In genomic region chr3:141553055-141553454, GRCh38 we compare ENCODE assay signal across 11 cellular contexts.
DNase-seq lines count a peak whose midpoint lies in the region; ATAC-seq and TF ChIP-seq lines count a peak whose summit lies in the region.
"Had no signal": no experiment of that assay in that cellular context is flagged by ENCODE, and none has a peak within 500 bp of the region (broad histone marks: within the 10 kb centered on the region; RNA-seq: fewer than 3 reads in every experiment).

No MANE protein-coding gene starts in this region.

- peaks cover 1 to 3% of the 10 kb centered on the region in 2 donors for H3K9me3 Mint-ChIP-seq in activated T-cell treated with anti-CD3 and anti-CD28 coated beads, Interleukin-2, amount 50 U/mL, for 72 hours
- peaks cover under 1 to 3% (median 1%) of the 10 kb centered on the region in 3 donors for H3K9me3 Mint-ChIP-seq in T-cell
- peaks cover 4 to 7% of the 10 kb centered on the region in 2 donors for H3K9me3 Mint-ChIP-seq in stimulated activated naive B cell treated with anti-CD40 and anti-IgM and Interleukin-4, amounts not matched to agents 10 μg/mL and 1 μg/mL and 100 μg/mL, for 72 hours

- H3K27me3 Mint-ChIP-seq in activated T-cell treated with anti-CD3 and anti-CD28 coated beads, Interleukin-2, amount 50 U/mL, for 72 hours (ENCODE audit: low read depth), result no peaks in the 10 kb centered on the region
- no peaks in the 10 kb centered on the region for H3K27me3 Mint-ChIP-seq in T-cell
- H3K27me3 Mint-ChIP-seq in stimulated activated naive B cell treated with anti-CD40 and anti-IgM and Interleukin-4, amounts not matched to agents 10 μg/mL and 1 μg/mL and 100 μg/mL, for 72 hours, result no peaks in the 10 kb centered on the region
- H3K27me3 Mint-ChIP-seq: IgD-negative memory B cell had no signal

- peaks cover 15 to 28% of the 10 kb centered on the region in 2 donors for H3K36me3 Mint-ChIP-seq in activated T-cell treated with anti-CD3 and anti-CD28 coated beads, Interleukin-2, amount 50 U/mL, for 72 hours (ENCODE audit: insufficient read depth in 2 of 2)
- peaks cover 43% of the 10 kb centered on the region for H3K36me3 Mint-ChIP-seq in T-cell
- peaks cover 25 to 34% of the 10 kb centered on the region in 2 donors for H3K36me3 Mint-ChIP-seq in stimulated activated naive B cell treated with anti-CD40 and anti-IgM and Interleukin-4, amounts not matched to agents 10 μg/mL and 1 μg/mL and 100 μg/mL, for 72 hours

- no peak for TF ChIP-seq CTCF in ovary (IDR thresholded peaks at IDR 0.05)

- intact Hi-C loops in ovary (cut with DNase I), result no loop called here

- H3K36me3 ChIP-seq in ovary, result no peaks in the 10 kb centered on the region
- H3K36me3 ChIP-seq in MG63, result peaks cover 15% of the 10 kb centered on the region

- H3K4me1 ChIP-seq in ovary (ENCODE audit: insufficient read depth), result no peaks in the 10 kb centered on the region

- CTCF ChIA-PET in T-cell (lab: Charles Lee), result interaction anchor here in 1 of 2 donors (0.6 to 3.6 kb wide), 16 partner anchors 8 to 247 kb away, joined by 3 to 21 read pairs (median 4); no protein-coding TSS in a partner anchor

- peaks cover 59% of the 10 kb centered on the region for H3K4me1 Mint-ChIP-seq in activated T-cell treated with anti-CD3 and anti-CD28 coated beads, Interleukin-2, amount 50 U/mL, for 72 hours (ENCODE audit: low read depth)
- peaks cover 50 to 66% (median 65%) of the 10 kb centered on the region in 3 donors for H3K4me1 Mint-ChIP-seq in T-cell
- H3K4me1 Mint-ChIP-seq in stimulated activated naive B cell treated with anti-CD40 and anti-IgM and Interleukin-4, amounts not matched to agents 10 μg/mL and 1 μg/mL and 100 μg/mL, for 72 hours, result peaks cover 24 to 46% of the 10 kb centered on the region in 2 donors

- TF ChIP-seq POLR2A in ovary (IDR thresholded peaks at IDR 0.05), result no peak

- H3K27ac ChIP-seq in ovary, result no peak overlapping the region

- H3K27me3 ChIP-seq in ovary (no peaks in the 10 kb centered on the region), MG63 (no peaks in the 10 kb centered on the region)
- H3K27me3 ChIP-seq: upper lobe of left lung had no signal

- peak; percentile 67 to 71 for ATAC-seq in activated T-cell treated with anti-CD3 and anti-CD28 coated beads, Interleukin-2, amount 50 U/mL, for 72 hours (replicated peaks in 1 of 2)
- ATAC-seq in T-cell (replicated peaks in 1 of 4), result peak; percentile 85 to 92 (median 92)
- peak; percentile 58 to 71 for ATAC-seq in stimulated activated naive B cell treated with anti-CD40 and anti-IgM and Interleukin-4, amounts not matched to agents 10 μg/mL and 1 μg/mL and 100 μg/mL, for 72 hours (replicated peaks)

- peak; percentile 37 to 43 for DNase-seq in activated T-cell treated with anti-CD3 and anti-CD28 coated beads, Interleukin-2, amount 50 U/mL, for 72 hours
- DNase-seq in activated T-cell treated with anti-CD3 and anti-CD28 coated beads for 4 hours (no peak), T-cell (peak in 20 of 34 experiments; percentile 4 to 56 (median 27)), dermis blood vessel endothelial cell (peak; percentile 65), NCI-H1436 treated with DMSO at 0.1 percent for 48 hours (lab: John Stamatoyannopoulos, UW) (no peak), ovary (no peak), MG63 (no peak)
- no peak for DNase-seq in stimulated activated naive B cell treated with anti-CD40 and anti-IgM and Interleukin-4, amounts not matched to agents 10 μg/mL and 1 μg/mL and 100 μg/mL, for 72 hours
- DNase-seq: NCI-H2029 treated with DMSO at 0.1 percent for 48 hours, upper lobe of left lung had no signal

- 9 to 42% (median 15%) methylated on average over 1 of the region's 1 CpG for WGBS in ovary, 3 donors

- no peak for TF ChIP-seq EP300 in ovary (IDR thresholded peaks at IDR 0.05)

- peak overlapping the region; percentile 58 to 75 for H3K4me3 Mint-ChIP-seq in activated T-cell treated with anti-CD3 and anti-CD28 coated beads, Interleukin-2, amount 50 U/mL, for 72 hours
- H3K4me3 Mint-ChIP-seq in T-cell, result peak overlapping the region; percentile 2 to 42 (median 22)
- no peak overlapping the region for H3K4me3 Mint-ChIP-seq in stimulated activated naive B cell treated with anti-CD40 and anti-IgM and Interleukin-4, amounts not matched to agents 10 μg/mL and 1 μg/mL and 100 μg/mL, for 72 hours
- H3K4me3 Mint-ChIP-seq: IgD-negative memory B cell had no signal

- POLR2A ChIA-PET in T-cell (lab: Charles Lee), result interaction anchor here (0.5 to 1.8 kb wide), 12 partner anchors 8 to 75 kb away, joined by 3 to 8 read pairs (median 4); no protein-coding TSS in a partner anchor

- peak overlapping the region; percentile 90 for H3K27ac Mint-ChIP-seq in activated T-cell treated with anti-CD3 and anti-CD28 coated beads, Interleukin-2, amount 50 U/mL, for 72 hours
- peak overlapping the region; percentile 61 to 76 for H3K27ac Mint-ChIP-seq in T-cell
- no peak overlapping the region for H3K27ac Mint-ChIP-seq in stimulated activated naive B cell treated with anti-CD40 and anti-IgM and Interleukin-4, amounts not matched to agents 10 μg/mL and 1 μg/mL and 100 μg/mL, for 72 hours

- no peak overlapping the region for H3K4me3 ChIP-seq in ovary
- H3K4me3 ChIP-seq in MG63, result no peak overlapping the region
- H3K4me3 ChIP-seq: upper lobe of left lung had no signal

- H3K9me3 ChIP-seq in ovary (no peaks in the 10 kb centered on the region), MG63 (no peaks in the 10 kb centered on the region)
- H3K9me3 ChIP-seq: upper lobe of left lung had no signal

Comparison
In these comparisons a context has a peak if more than half of its experiments do, and no peak if none do; other contexts are left out.
1. DNase-seq: peak in activated T-cell treated with anti-CD3 and anti-CD28 coated beads, Interleukin-2, amount 50 U/mL, for 72 hours (2 of 2), T-cell (20 of 34) and dermis blood vessel endothelial cell (single experiment); none in activated T-cell treated with anti-CD3 and anti-CD28 coated beads for 4 hours (single experiment), stimulated activated naive B cell treated with anti-CD40 and anti-IgM and Interleukin-4, amounts not matched to agents 10 μg/mL and 1 μg/mL and 100 μg/mL, for 72 hours (single experiment), NCI-H1436 treated with DMSO at 0.1 percent for 48 hours (single experiment), ovary (0 of 5) and MG63 (single experiment).
2. H3K4me3 Mint-ChIP-seq: peak in activated T-cell treated with anti-CD3 and anti-CD28 coated beads, Interleukin-2, amount 50 U/mL, for 72 hours (2 of 2) and T-cell (3 of 3); none in stimulated activated naive B cell treated with anti-CD40 and anti-IgM and Interleukin-4, amounts not matched to agents 10 μg/mL and 1 μg/mL and 100 μg/mL, for 72 hours (0 of 2).
3. Peak in every context shown above with its lines, with median percentiles within 50 percentile points of each other: ATAC-seq.